ENCODE assay signal across 1 cellular context in genomic region chr2:132971310-132972061, GRCh38.
TF ChIP-seq lines count a peak whose summit lies in the region.

No MANE protein-coding gene starts in this region.

TF ChIP-seq in GM12878, 131 proteins besides CTCF, POLR2A, EP300 and RAD21 (continued from another document):
- no peak for TF ChIP-seq PRDM15 (CRISPR knock-in tag; IDR thresholded peaks at IDR 0.05)
- no peak for TF ChIP-seq TAF1 (IDR thresholded peaks at IDR 0.05; ENCODE audit: borderline replicate concordance, low read depth, low read length)
- no peak for TF ChIP-seq WRNIP1 (IDR thresholded peaks at IDR 0.05; ENCODE audit: borderline replicate concordance, low read depth, low read length)
- no peak for TF ChIP-seq ZBTB33 (IDR thresholded peaks at IDR 0.05)
- no peak for TF ChIP-seq CHD1 (IDR thresholded peaks at IDR 0.05; ENCODE audit: low read depth, low read length)
- peak; percentile 50; the same call in 1 of the 2 replicates for TF ChIP-seq ZNF687 (IDR thresholded peaks at IDR 0.05)
- TF ChIP-seq ZNF622 (IDR thresholded peaks at IDR 0.05) = no peak
- TF ChIP-seq POLR2AphosphoS5 (IDR thresholded peaks at IDR 0.05; ENCODE audit: low read length) = no peak
